Comparison of ENCODE assay signal across 1 cellular context in genomic region chr7:66557214-66558200, GRCh38.
TF ChIP-seq lines count a peak whose summit lies in the region.

No MANE protein-coding gene starts in this region.

TF ChIP-seq in K562, 482 proteins besides CTCF, POLR2A, EP300 and RAD21 (continued from another document and continues in another):
- TF ChIP-seq RERE (CRISPR knock-in tag; IDR thresholded peaks at IDR 0.05; ENCODE audit: borderline replicate concordance) (no peak), RB1 (IDR thresholded peaks at IDR 0.05; ENCODE audit: low read depth) (0 out of 2 replicates have a peak, but pooled peaks have one; percentile 27), SAFB (IDR thresholded peaks at IDR 0.05; ENCODE audit: borderline replicate concordance, low read depth, low read length) (no peak), ZNF740 (CRISPR knock-in tag; IDR thresholded peaks at IDR 0.05) (peak; percentile 90), ZNF740 (tag; IDR thresholded peaks at IDR 0.05) (peak in 1 of 2 experiments; percentile 78; a peak in 2 of 4 replicates), HBP1 (CRISPR knock-in tag; IDR thresholded peaks at IDR 0.05) (no peak), RAD51 (IDR thresholded peaks at IDR 0.05; ENCODE audit: borderline replicate concordance, low read depth) (no peak), UBTF (IDR thresholded peaks at IDR 0.05; ENCODE audit: borderline replicate concordance in 1 of 2, low read depth in 2 of 2, low read length in 2 of 2) (no peak), ATF7 (IDR thresholded peaks at IDR 0.05) (peak; percentile 17; the same call in 1 of the 2 replicates), TCF7 (IDR thresholded peaks at IDR 0.05; ENCODE audit: borderline replicate concordance) (no peak), PBX2 (CRISPR knock-in tag; IDR thresholded peaks at IDR 0.05; ENCODE audit: low read depth) (no peak), PBX2 (tag; conservative IDR thresholded peaks at IDR 0.05; ENCODE audit: low read depth) (no peak), MCM7 (IDR thresholded peaks at IDR 0.05) (no peak), ZMIZ1 (IDR thresholded peaks at IDR 0.05; ENCODE audit: low read depth in 2 of 2, low read length in 2 of 2) (no peak), KLF1 (tag; IDR thresholded peaks at IDR 0.05) (no peak), ZNF146 (CRISPR knock-in tag; IDR thresholded peaks at IDR 0.05; ENCODE audit: unreplicated experiment) (no peak), MNT (conservative IDR thresholded peaks at IDR 0.05) (peak in 1 of 2 experiments; percentile 19; a peak in 1 of 4 replicates), PTRF (tag; IDR thresholded peaks at IDR 0.05) (no peak), RBM15 (IDR thresholded peaks at IDR 0.05; ENCODE audit: insufficient read depth, low read length) (no peak), MBD2 (IDR thresholded peaks at IDR 0.05; ENCODE audit: borderline replicate concordance, low read depth) (no peak), ETV6 (IDR thresholded peaks at IDR 0.05; ENCODE audit: borderline replicate concordance in 1 of 2, low read depth in 2 of 2, low read length in 1 of 2) (no peak), ETV6 (CRISPR knock-in tag; IDR thresholded peaks at IDR 0.05; ENCODE audit: borderline replicate concordance) (no peak), CTBP1 (IDR thresholded peaks at IDR 0.05; ENCODE audit: borderline replicate concordance) (peak; percentile 39; the same call in 1 of the 2 replicates), EZH2 (IDR thresholded peaks at IDR 0.05; ENCODE audit: borderline replicate concordance, low read depth, low read length) (no peak), POLR2AphosphoS5 (IDR thresholded peaks at IDR 0.05; ENCODE audit: control insufficient read depth, insufficient read depth, low read depth, low read length) (no peak; the same call in 1 of the 2 replicates), DEAF1 (CRISPR knock-in tag; IDR thresholded peaks at IDR 0.05) (peak; percentile 60), SMARCE1 (IDR thresholded peaks at IDR 0.05) (no peak), ZZZ3 (IDR thresholded peaks at IDR 0.05) (no peak), FUS (optimal IDR thresholded peaks at IDR 0.05; ENCODE audit: low read depth, low read length) (no peak), NRF1 (conservative IDR thresholded peaks at IDR 0.05 in 1 of 2, IDR thresholded peaks at IDR 0.05 in 1 of 2) (peak in 1 of 2 experiments; percentile 45; a peak in 3 of 4 replicates), NFXL1 (CRISPR knock-in tag; IDR thresholded peaks at IDR 0.05) (no peak), ZNF511 (CRISPR knock-in tag; IDR thresholded peaks at IDR 0.05) (no peak), SPI1 (IDR thresholded peaks at IDR 0.05; ENCODE audit: borderline replicate concordance, low read depth, low read length) (0 out of 2 replicates have a peak, but pooled peaks have one; percentile 21), XRCC3 (IDR thresholded peaks at IDR 0.05) (no peak), TFAP4 (CRISPR knock-in tag; IDR thresholded peaks at IDR 0.05; ENCODE audit: borderline replicate concordance) (peak; percentile 10; the same call in 1 of the 2 replicates)
